15 cellular contexts compared by ENCODE assay signal in genomic region chr2:27538839-27539450, GRCh38. TPM values are rescaled to one million over a fixed set of nuclear protein-coding genes. Genes with fewer than 3 reads are reported as not detected.
"Had no signal": no experiment of that assay in that cellular context is flagged by ENCODE, and none has a peak within 500 bp of the region (broad histone marks: within the 10 kb centered on the region; RNA-seq: fewer than 3 reads in every experiment).

No MANE protein-coding gene starts in this region.

RNA-seq across cellular contexts. Expression of gene GCKR, which starts 42.3 kb away (rescaled TPM):
- total RNA-seq: activated B cell treated with CpG ODN at 0.5 μM for 24 hours; activated CD4-positive, alpha-beta memory T cell treated with anti-CD3 and anti-CD28 coated beads for 36 hours; activated CD4-positive, alpha-beta T cell treated with anti-CD3 and anti-CD28 coated beads, Interleukin-2, amount 10 ng/mL, durations not matched to agents 24 days and 14 days; activated CD8-positive, alpha-beta memory T cell treated with anti-CD3 and anti-CD28 coated beads for 36 hours; activated CD8-positive, alpha-beta T cell treated with anti-CD3 and anti-CD28 coated beads for 36 hours; activated naive CD4-positive, alpha-beta T cell treated with anti-CD3 and anti-CD28 coated beads for 36 hours; activated naive CD4-positive, alpha-beta T cell treated with anti-CD3 and anti-CD28 coated beads, Interleukin-2, amount 50 U/mL, for 72 hours; activated naive CD8-positive, alpha-beta T cell treated with anti-CD3 and anti-CD28 coated beads for 36 hours; activated T-cell treated with anti-CD3 and anti-CD28 coated beads, Interleukin-2, amount 50 U/mL, for 4 hours; activated T-cell treated with anti-CD3 and anti-CD28 coated beads, Interleukin-2, amount 50 U/mL, for 72 hours; activated T-helper 1 cell treated with anti-CD3 and anti-CD28 coated beads, Interleukin-12 subunit alpha, Interleukin-12 subunit beta, Interleukin-2, Interleukin-4 antibody, amounts not matched to agents 30 ng/mL and 10 ng/mL and 1 ng/mL, durations not matched to agents 14 hours and 24 hours and 36 hours; activated T-helper 17 cell treated with anti-CD3 and anti-CD28 coated beads, Interleukin-2, amount 50 U/mL, for 72 hours; astrocyte; cardiac septum; T-helper 2 cell treated with Interferon-gamma antibody and Interleukin-4, amounts not matched to agents 100 ng/mL and 5 ng/mL, for 36 hours had no signal

RNA-seq across cellular contexts. Expression of gene FNDC4, which starts 43.9 kb away (rescaled TPM):
- total RNA-seq: activated B cell treated with CpG ODN at 0.5 μM for 24 hours; activated CD4-positive, alpha-beta T cell treated with anti-CD3 and anti-CD28 coated beads, Interleukin-2, amount 10 ng/mL, durations not matched to agents 24 days and 14 days; activated CD8-positive, alpha-beta memory T cell treated with anti-CD3 and anti-CD28 coated beads for 36 hours; activated CD8-positive, alpha-beta T cell treated with anti-CD3 and anti-CD28 coated beads for 36 hours; activated naive CD4-positive, alpha-beta T cell treated with anti-CD3 and anti-CD28 coated beads for 36 hours; activated naive CD4-positive, alpha-beta T cell treated with anti-CD3 and anti-CD28 coated beads, Interleukin-2, amount 50 U/mL, for 72 hours; activated naive CD8-positive, alpha-beta T cell treated with anti-CD3 and anti-CD28 coated beads for 36 hours; T-helper 2 cell treated with Interferon-gamma antibody and Interleukin-4, amounts not matched to agents 100 ng/mL and 5 ng/mL, for 36 hours had no signal
